21 cellular contexts compared by ENCODE assay signal in genomic region chr3:153757839-153758238, GRCh38.
"Had no signal": no experiment of that assay in that cellular context is flagged by ENCODE, and none has a peak within 500 bp of the region (broad histone marks: within the 10 kb centered on the region; RNA-seq: fewer than 3 reads in every experiment).

No MANE protein-coding gene starts in this region.

- ATAC-seq: gastrocnemius medialis; heart right ventricle; left cardiac atrium; left ventricle myocardium superior; naive thymus-derived CD4-positive, alpha-beta T cell; psoas muscle; sciatic nerve; stimulated activated naive B cell treated with anti-CD40 and anti-IgM and Interleukin-4, amounts not matched to agents 10 μg/mL and 1 μg/mL and 100 μg/mL, for 72 hours had no signal

- H3K9me3 ChIP-seq: gastrocnemius medialis, heart right ventricle, psoas muscle, stomach, thoracic aorta, transverse colon had no signal

- H3K9me3 Mint-ChIP-seq: central memory CD8-positive, alpha-beta T cell; dendritic cell treated with granulocyte-macrophage colony-stimulating factor and Interleukin-4, amounts not matched to agents 40 ng/mL and 50 ng/mL, for 4 days; nephron progenitor cell had no signal

- H3K27me3 ChIP-seq: gastrocnemius medialis, heart right ventricle, stomach, transverse colon had no signal

- DNase-seq: erythroblast; gastrocnemius medialis; heart right ventricle; left cardiac atrium; left ventricle myocardium superior; mesendoderm; naive thymus-derived CD4-positive, alpha-beta T cell; nephron progenitor cell; psoas muscle; stimulated activated CD4-positive, alpha-beta T cell treated with anti-CD3 and anti-CD28 coated beads, Interleukin-2, amount 100 ng/mL, for 24 hours; stimulated activated CD4-positive, alpha-beta T cell treated with anti-CD3 and anti-CD28 coated beads, Interleukin-4, amount 100 ng/mL, for 4 hours; stimulated activated naive B cell treated with anti-CD40 and anti-IgM and Interleukin-4, amounts not matched to agents 10 μg/mL and 1 μg/mL and 100 μg/mL, for 72 hours; stomach; substantia nigra; transverse colon had no signal

- H3K27ac ChIP-seq: gastrocnemius medialis, heart right ventricle, psoas muscle, skin epidermis, stomach, thoracic aorta, transverse colon had no signal

- H3K4me1 ChIP-seq: gastrocnemius medialis, heart right ventricle, psoas muscle had no signal

- H3K4me3 ChIP-seq: gastrocnemius medialis, heart right ventricle, lung, psoas muscle, skin epidermis, stomach, thoracic aorta, transverse colon had no signal

- H3K36me3 ChIP-seq: gastrocnemius medialis, heart right ventricle, stomach, thoracic aorta, transverse colon had no signal

- H3K27ac Mint-ChIP-seq: dendritic cell treated with granulocyte-macrophage colony-stimulating factor and Interleukin-4, amounts not matched to agents 40 ng/mL and 50 ng/mL, for 4 days; naive thymus-derived CD4-positive, alpha-beta T cell; nephron progenitor cell; stimulated activated naive B cell treated with anti-CD40 and anti-IgM and Interleukin-4, amounts not matched to agents 10 μg/mL and 1 μg/mL and 100 μg/mL, for 72 hours had no signal

- H3K4me1 Mint-ChIP-seq: central memory CD8-positive, alpha-beta T cell; naive thymus-derived CD4-positive, alpha-beta T cell; nephron progenitor cell; stimulated activated naive B cell treated with anti-CD40 and anti-IgM and Interleukin-4, amounts not matched to agents 10 μg/mL and 1 μg/mL and 100 μg/mL, for 72 hours had no signal

- H3K4me3 Mint-ChIP-seq: central memory CD8-positive, alpha-beta T cell; dendritic cell treated with granulocyte-macrophage colony-stimulating factor and Interleukin-4, amounts not matched to agents 40 ng/mL and 50 ng/mL, for 4 days; naive thymus-derived CD4-positive, alpha-beta T cell; nephron progenitor cell; stimulated activated naive B cell treated with anti-CD40 and anti-IgM and Interleukin-4, amounts not matched to agents 10 μg/mL and 1 μg/mL and 100 μg/mL, for 72 hours had no signal

- H3K36me3 Mint-ChIP-seq: naive thymus-derived CD4-positive, alpha-beta T cell; stimulated activated naive B cell treated with anti-CD40 and anti-IgM and Interleukin-4, amounts not matched to agents 10 μg/mL and 1 μg/mL and 100 μg/mL, for 72 hours had no signal
